In genomic region chr16:77599793-77600415, GRCh38 we compare ENCODE assay signal across 8 cellular contexts.
A peak's percentile ranks its signal among the peaks of the same experiment; 100 is the strongest.
DNase-seq lines count a peak whose midpoint lies in the region; ATAC-seq, FAIRE-seq and TF ChIP-seq lines count a peak whose summit lies in the region.

No MANE protein-coding gene starts in this region.

- no peak overlapping the region for H3K4me3 ChIP-seq in fibroblast of lung (replicated peaks in 1 of 4; ENCODE audit: control extremely low read depth in 1 of 4, insufficient read depth in 1 of 4, low read depth in 3 of 4, low read length in 4 of 4)
- H3K4me3 ChIP-seq in tibial artery, result no peak overlapping the region
- no peak overlapping the region for H3K4me3 ChIP-seq in aorta (ENCODE audit: low read length in 2 of 2)

- no peaks in the 10 kb centered on the region for H3K9me3 Mint-ChIP-seq in activated CD4-positive, alpha-beta T cell treated with anti-CD3 and anti-CD28 coated beads, Interleukin-2, amount 10 ng/mL, durations not matched to agents 24 days and 14 days

- no peak overlapping the region for H2AFZ ChIP-seq in fibroblast of lung (ENCODE audit: low read length)

- H3K27ac Mint-ChIP-seq in activated CD4-positive, alpha-beta T cell treated with anti-CD3 and anti-CD28 coated beads, Interleukin-2, amount 10 ng/mL, durations not matched to agents 24 days and 14 days, result no peak overlapping the region
- H3K27ac Mint-ChIP-seq in T-helper 17 cell, result no peak overlapping the region

- intact Hi-C loops in activated CD4-positive, alpha-beta T cell treated with anti-CD3 and anti-CD28 coated beads, Interleukin-2, amount 10 ng/mL, durations not matched to agents 24 days and 14 days (cut with micrococcal nuclease), result no loop called here
- intact Hi-C loops in tibial artery (cut with DNase I; ENCODE audit: low total_unique reads) (no loop called here), aorta (cut with DNase I) (loop anchor here (2.0 to 5.0 kb wide), 2 partner anchors 61 to 62 kb away; no protein-coding TSS in a partner anchor)

- no peak for FAIRE-seq in RCC 7860 (lab: Jason Lieb, UNC)

- H3K4me2 ChIP-seq in fibroblast of lung (ENCODE audit: extremely low read depth, insufficient read depth, low read length), result no peak overlapping the region

- H3K4me1 ChIP-seq in fibroblast of lung (ENCODE audit: control insufficient read depth, extremely low read depth, insufficient read depth, low read length) (no peaks in the 10 kb centered on the region), tibial artery (no peaks in the 10 kb centered on the region), aorta (ENCODE audit: control insufficient read depth in 1 of 2, insufficient read depth in 2 of 2, low read length in 2 of 2) (no peaks in the 10 kb centered on the region)

- no peaks in the 10 kb centered on the region for H3K79me2 ChIP-seq in fibroblast of lung (ENCODE audit: control insufficient read depth, insufficient read depth, low read length)

- peaks cover 8% of the 10 kb centered on the region for H3K27me3 Mint-ChIP-seq in activated CD4-positive, alpha-beta T cell treated with anti-CD3 and anti-CD28 coated beads, Interleukin-2, amount 10 ng/mL, durations not matched to agents 24 days and 14 days
- peaks cover 66% of the 10 kb centered on the region for H3K27me3 Mint-ChIP-seq in T-helper 17 cell

- no peaks in the 10 kb centered on the region for H3K36me3 ChIP-seq in fibroblast of lung (ENCODE audit: control insufficient read depth, insufficient read depth, low read length)
- no peaks in the 10 kb centered on the region for H3K36me3 ChIP-seq in tibial artery
- no peaks in the 10 kb centered on the region for H3K36me3 ChIP-seq in aorta (ENCODE audit: control insufficient read depth in 1 of 2, insufficient read depth in 2 of 2, low read length in 1 of 2)

- H3K9me3 ChIP-seq in fibroblast of lung (ENCODE audit: control insufficient read depth, insufficient read depth, low read depth, low read length) (no peaks in the 10 kb centered on the region), tibial artery (peaks cover 0 to 4% (median 3%) of the 10 kb centered on the region in 3 donors), T-helper 17 cell (ENCODE audit: control insufficient read depth, low read length, poor library complexity, severe bottlenecking) (no peaks in the 10 kb centered on the region), aorta (ENCODE audit: control insufficient read depth, low read length) (peaks cover 1% of the 10 kb centered on the region)

- DNase-seq in activated CD4-positive, alpha-beta T cell treated with anti-CD3 and anti-CD28 coated beads, Interleukin-2, amount 10 ng/mL, durations not matched to agents 24 days and 14 days, result peak; percentile 65
- no peak for DNase-seq in activated CD4-positive, alpha-beta T cell treated with anti-CD3 and anti-CD28 coated beads, Interleukin-2, amount 50 U/mL, for 1 hour
- peak; percentile 16 for DNase-seq in RCC 7860 (ENCODE audit: low spot score)
- DNase-seq in fibroblast of lung (ENCODE audit: low read depth in 2 of 2), result peak in 1 of 2 donors; percentile 61
- no peak for DNase-seq in tibial artery
- no peak for DNase-seq in T-helper 17 cell
- no peak for DNase-seq in aorta

- no peaks in the 10 kb centered on the region for H4K20me1 ChIP-seq in fibroblast of lung (ENCODE audit: control insufficient read depth, extremely low read depth, insufficient read depth, low read length)

- H3K9ac ChIP-seq in fibroblast of lung (ENCODE audit: insufficient read depth, low read length), result no peak overlapping the region

- H3K4me1 Mint-ChIP-seq in activated CD4-positive, alpha-beta T cell treated with anti-CD3 and anti-CD28 coated beads, Interleukin-2, amount 10 ng/mL, durations not matched to agents 24 days and 14 days, result no peaks in the 10 kb centered on the region
- H3K4me1 Mint-ChIP-seq in T-helper 17 cell, result no peaks in the 10 kb centered on the region

- no peak overlapping the region for H3K4me3 Mint-ChIP-seq in activated CD4-positive, alpha-beta T cell treated with anti-CD3 and anti-CD28 coated beads, Interleukin-2, amount 10 ng/mL, durations not matched to agents 24 days and 14 days
- H3K4me3 Mint-ChIP-seq in T-helper 17 cell, result no peak overlapping the region

- H3K27ac ChIP-seq in fibroblast of lung (ENCODE audit: insufficient read depth, low read length) (no peak overlapping the region), tibial artery (no peak overlapping the region), aorta (ENCODE audit: low read depth in 1 of 2, low read length in 2 of 2) (no peak overlapping the region)

- TF ChIP-seq CTCF in fibroblast of lung (conservative IDR thresholded peaks at IDR 0.05 in 1 of 2, IDR thresholded peaks at IDR 0.05 in 1 of 2; ENCODE audit: low read depth in 1 of 2, low read length in 2 of 2) (peak; percentile 85 to 97), tibial artery (IDR thresholded peaks at IDR 0.05) (peak; percentile 52 to 57)

- H3K27me3 ChIP-seq in fibroblast of lung (ENCODE audit: control insufficient read depth, insufficient read depth, low read length), result no peaks in the 10 kb centered on the region
- no peaks in the 10 kb centered on the region for H3K27me3 ChIP-seq in tibial artery
- no peaks in the 10 kb centered on the region for H3K27me3 ChIP-seq in aorta (ENCODE audit: control insufficient read depth in 1 of 2, insufficient read depth in 2 of 2, low read length in 1 of 2)

- ATAC-seq in HG03280 (IDR thresholded peaks at IDR 0.05; ENCODE audit: unreplicated experiment), result peak; percentile 51
- ATAC-seq in T-helper 17 cell, result no peak
- ATAC-seq in aorta (ENCODE audit: low FRiP score), result no peak

- no peaks in the 10 kb centered on the region for H3K36me3 Mint-ChIP-seq in activated CD4-positive, alpha-beta T cell treated with anti-CD3 and anti-CD28 coated beads, Interleukin-2, amount 10 ng/mL, durations not matched to agents 24 days and 14 days (ENCODE audit: low read depth)
- no peaks in the 10 kb centered on the region for H3K36me3 Mint-ChIP-seq in T-helper 17 cell (ENCODE audit: low read depth)

Comparison
In these comparisons a context has a peak if more than half of its experiments do, and no peak if none do; other contexts are left out.
1. DNase-seq: peak in activated CD4-positive, alpha-beta T cell treated with anti-CD3 and anti-CD28 coated beads, Interleukin-2, amount 10 ng/mL, durations not matched to agents 24 days and 14 days (single experiment) and RCC 7860 (single experiment); none in activated CD4-positive, alpha-beta T cell treated with anti-CD3 and anti-CD28 coated beads, Interleukin-2, amount 50 U/mL, for 1 hour (single experiment), tibial artery (0 of 2), T-helper 17 cell (0 of 3) and aorta (0 of 2).
2. intact Hi-C loops: an anchor here in aorta (2.0 to 5.0 kb wide); none called in activated CD4-positive, alpha-beta T cell treated with anti-CD3 and anti-CD28 coated beads, Interleukin-2, amount 10 ng/mL, durations not matched to agents 24 days and 14 days and tibial artery.